ENCODE assay signal across 8 cellular contexts in the genomic region with DNA sequence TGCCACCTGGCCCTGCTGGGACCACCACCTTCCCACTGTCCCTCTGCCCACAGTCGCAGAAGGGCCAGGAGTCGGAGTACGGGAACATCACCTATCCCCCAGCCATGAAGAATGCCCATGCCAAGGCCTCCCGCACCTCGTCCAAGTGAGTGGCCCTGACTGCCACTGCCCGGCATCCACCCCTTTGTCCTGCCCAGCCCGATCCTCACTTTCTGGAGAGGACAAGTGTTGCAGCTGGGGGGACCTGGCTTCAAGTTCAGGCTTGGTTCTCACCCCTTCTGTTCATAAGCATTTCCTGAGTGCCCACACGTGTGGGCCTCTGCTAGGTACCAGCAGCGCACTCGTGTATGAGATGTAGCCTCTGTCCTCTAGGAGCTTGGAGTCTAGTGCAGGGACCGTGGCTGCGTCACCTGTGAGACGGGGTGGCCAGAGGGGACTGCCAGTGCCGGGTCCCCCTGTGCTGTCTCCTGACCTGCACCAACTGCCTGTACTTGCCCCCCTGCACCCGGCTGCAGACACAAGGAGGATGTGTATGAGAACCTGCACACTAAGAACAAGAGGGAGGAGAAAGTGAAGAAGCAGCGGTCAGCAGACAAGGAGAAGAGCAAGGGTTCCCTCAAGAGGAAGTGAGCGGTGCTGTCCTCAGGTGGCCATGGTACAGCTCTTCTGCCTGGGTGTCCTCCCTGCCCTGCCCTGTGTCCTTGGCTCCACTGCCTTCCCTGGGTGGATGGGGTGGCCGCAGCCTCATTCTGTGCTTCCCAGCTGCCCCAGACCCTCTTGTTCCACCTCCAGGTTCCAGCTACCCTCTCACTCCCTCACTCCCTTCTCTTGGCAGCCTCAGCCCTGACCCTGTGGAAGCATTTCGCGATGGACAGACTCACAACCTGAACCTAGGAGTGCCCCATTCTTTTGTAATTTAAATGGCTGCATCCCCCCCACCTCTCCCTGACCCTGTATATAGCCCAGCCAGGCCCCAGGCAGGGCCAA. TPM values are rescaled to one million over a fixed set of nuclear protein-coding genes. Genes with fewer than 3 reads are reported as not detected.
DNase-seq lines count a peak whose midpoint lies in the region; ATAC-seq lines count a peak whose summit lies in the region.

No MANE protein-coding gene starts in this region.

- no peaks in the 10 kb centered on the region for H3K9me3 ChIP-seq in CD4-positive, CD25-positive, alpha-beta regulatory T cell (ENCODE audit: control insufficient read depth in 2 of 2, low read length in 2 of 2)

- no peak for ATAC-seq in CD4-positive, CD25-positive, alpha-beta regulatory T cell (ENCODE audit: low read depth in 2 of 2)
- ATAC-seq in HG02642 (IDR thresholded peaks at IDR 0.05; ENCODE audit: poor library complexity, unreplicated experiment) = no peak
- ATAC-seq in HG02678 (IDR thresholded peaks at IDR 0.05; ENCODE audit: unreplicated experiment) = no peak

- peaks cover 82% of the 10 kb centered on the region for H3K4me1 ChIP-seq in CD4-positive, CD25-positive, alpha-beta regulatory T cell (ENCODE audit: control insufficient read depth, insufficient read depth, low read length, poor library complexity, severe bottlenecking)

- H3K4me1 Mint-ChIP-seq in CD4-positive, CD25-positive, alpha-beta regulatory T cell = peaks cover 11 to 85% (median 53%) of the 10 kb centered on the region in 4 donors
- peaks cover 69% of the 10 kb centered on the region for H3K4me1 Mint-ChIP-seq in T-helper 2 cell treated with Interferon-gamma antibody and Interleukin-4, amounts not matched to agents 5 μg/mL and 100 μg/mL, for 36 hours (ENCODE audit: low read depth)

- no peaks in the 10 kb centered on the region for H3K9me3 Mint-ChIP-seq in CD4-positive, CD25-positive, alpha-beta regulatory T cell
- no peaks in the 10 kb centered on the region for H3K9me3 Mint-ChIP-seq in T-helper 2 cell treated with Interferon-gamma antibody and Interleukin-4, amounts not matched to agents 5 μg/mL and 100 μg/mL, for 36 hours

- H3K4me3 ChIP-seq in CD4-positive, CD25-positive, alpha-beta regulatory T cell (ENCODE audit: low read depth, low read length) = no peak overlapping the region
- H3K4me3 ChIP-seq in H7 (ENCODE audit: insufficient read depth, low read depth, low read length) = no peak overlapping the region

- H3K27ac Mint-ChIP-seq in CD4-positive, CD25-positive, alpha-beta regulatory T cell = peak overlapping the region; percentile 98 to 99 (median 99)
- peak overlapping the region; percentile 97 for H3K27ac Mint-ChIP-seq in T-helper 2 cell treated with Interferon-gamma antibody and Interleukin-4, amounts not matched to agents 5 μg/mL and 100 μg/mL, for 36 hours

- peak in 2 of 3 donors; percentile 47 to 72 for DNase-seq in CD4-positive, CD25-positive, alpha-beta regulatory T cell
- DNase-seq in H7 = peak; percentile 76
- no peak for DNase-seq in T-helper 2 cell treated with Interferon-gamma antibody and Interleukin-4, amounts not matched to agents 5 μg/mL and 100 μg/mL, for 36 hours (ENCODE audit: low spot score)
- peak; percentile 39 for DNase-seq in fibroblast of peridontal ligament (ENCODE audit: extremely low read depth)
- DNase-seq in stimulated activated CD8-positive, alpha-beta memory T cell treated with anti-CD3 and anti-CD28 coated beads, Interleukin-4, amount 100 ng/mL, for 48 hours = peak; percentile 54
- DNase-seq in epidermal melanocyte (ENCODE audit: insufficient read length, low spot score) = no peak

- H3K27ac ChIP-seq in CD4-positive, CD25-positive, alpha-beta regulatory T cell (ENCODE audit: insufficient read depth, low read length, poor library complexity, severe bottlenecking) = peak overlapping the region; percentile 98

- no peaks in the 10 kb centered on the region for H3K27me3 ChIP-seq in CD4-positive, CD25-positive, alpha-beta regulatory T cell (ENCODE audit: control insufficient read depth, insufficient read depth, low read length)
- H3K27me3 ChIP-seq in H7 (ENCODE audit: control insufficient read depth, insufficient read depth, low read length) = no peaks in the 10 kb centered on the region

- H3K36me3 ChIP-seq in CD4-positive, CD25-positive, alpha-beta regulatory T cell (ENCODE audit: control insufficient read depth, insufficient read depth, low read length) = peaks cover 28% of the 10 kb centered on the region
- H3K36me3 ChIP-seq in H7 (replicated peaks; ENCODE audit: control insufficient read depth, insufficient read depth, low read length) = peaks cover 3% of the 10 kb centered on the region

- no peaks in the 10 kb centered on the region for H3K27me3 Mint-ChIP-seq in CD4-positive, CD25-positive, alpha-beta regulatory T cell
- no peaks in the 10 kb centered on the region for H3K27me3 Mint-ChIP-seq in T-helper 2 cell treated with Interferon-gamma antibody and Interleukin-4, amounts not matched to agents 5 μg/mL and 100 μg/mL, for 36 hours (ENCODE audit: low read depth)

- H3K4me3 Mint-ChIP-seq in CD4-positive, CD25-positive, alpha-beta regulatory T cell = peak overlapping the region; percentile 73 to 93 (median 86)
- H3K4me3 Mint-ChIP-seq in T-helper 2 cell treated with Interferon-gamma antibody and Interleukin-4, amounts not matched to agents 5 μg/mL and 100 μg/mL, for 36 hours = peak overlapping the region; percentile 85

- H3K36me3 Mint-ChIP-seq in CD4-positive, CD25-positive, alpha-beta regulatory T cell = peaks cover 38% of the 10 kb centered on the region
- H3K36me3 Mint-ChIP-seq in T-helper 2 cell treated with Interferon-gamma antibody and Interleukin-4, amounts not matched to agents 5 μg/mL and 100 μg/mL, for 36 hours (ENCODE audit: low read depth) = peaks cover 69% of the 10 kb centered on the region

RNA-seq across cellular contexts. Expression of gene PTPN6, which starts 9.4 kb away (rescaled TPM):
- 174 TPM for total RNA-seq in CD4-positive, CD25-positive, alpha-beta regulatory T cell
- 100 to 1,000 TPM; 261 to 321 (median 291) TPM for polyA plus RNA-seq in CD4-positive, CD25-positive, alpha-beta regulatory T cell
- 25.0 and 34.3 TPM in 2 replicates for total RNA-seq in H7 (2014; rRNA removed; shearing (Covaris generic))

RNA-seq across cellular contexts. Expression of gene PHB2, which starts 9.9 kb away (rescaled TPM):
- 134 TPM for total RNA-seq in CD4-positive, CD25-positive, alpha-beta regulatory T cell
- polyA plus RNA-seq in CD4-positive, CD25-positive, alpha-beta regulatory T cell = 100 to 1,000 TPM; 118 to 134 (median 125) TPM
- total RNA-seq in H7 (2014; rRNA removed; shearing (Covaris generic)) = 482 and 560 TPM in 2 replicates

RNA-seq across cellular contexts. Expression of gene EMG1, which starts 10.1 kb away (rescaled TPM):
- 44.1 TPM for total RNA-seq in CD4-positive, CD25-positive, alpha-beta regulatory T cell
- polyA plus RNA-seq in CD4-positive, CD25-positive, alpha-beta regulatory T cell = 10 to 100 TPM; 71.8 to 89.4 (median 79.4) TPM
- total RNA-seq in H7 (2014; rRNA removed; shearing (Covaris generic)) = 56.6 and 59.5 TPM in 2 replicates

RNA-seq across cellular contexts. Expression of gene C12orf57, which starts 16.8 kb away (rescaled TPM):
- 186 TPM for total RNA-seq in CD4-positive, CD25-positive, alpha-beta regulatory T cell
- polyA plus RNA-seq in CD4-positive, CD25-positive, alpha-beta regulatory T cell = 100 to 1,000 TPM; 310 to 410 (median 340) TPM
- 136 and 153 TPM in 2 replicates for total RNA-seq in H7 (2014; rRNA removed; shearing (Covaris generic))

RNA-seq across cellular contexts. Expression of gene RNU7-1, which starts 17.0 kb away (rescaled TPM):
- total RNA-seq in CD4-positive, CD25-positive, alpha-beta regulatory T cell = not detected
- polyA plus RNA-seq in CD4-positive, CD25-positive, alpha-beta regulatory T cell = not detected
- not detected in 2 replicates for total RNA-seq in H7 (2014; rRNA removed; shearing (Covaris generic))

Comparison
In these comparisons a context has a peak if more than half of its experiments do, and no peak if none do; other contexts are left out.
1. DNase-seq: peak in CD4-positive, CD25-positive, alpha-beta regulatory T cell (2 of 3), H7 (single experiment), fibroblast of peridontal ligament (single experiment) and stimulated activated CD8-positive, alpha-beta memory T cell treated with anti-CD3 and anti-CD28 coated beads, Interleukin-4, amount 100 ng/mL, for 48 hours (single experiment); none in T-helper 2 cell treated with Interferon-gamma antibody and Interleukin-4, amounts not matched to agents 5 μg/mL and 100 μg/mL, for 36 hours (single experiment) and epidermal melanocyte (single experiment).